ENCODE assay signal across 28 cellular contexts in genomic region chr7:70060298-70061068, GRCh38.
DNase-seq lines count a peak whose midpoint lies in the region; ATAC-seq and TF ChIP-seq lines count a peak whose summit lies in the region.
"Had no signal": no experiment of that assay in that cellular context is flagged by ENCODE, and none has a peak within 500 bp of the region (broad histone marks: within the 10 kb centered on the region; RNA-seq: fewer than 3 reads in every experiment).

No MANE protein-coding gene starts in this region.

- H2AFZ ChIP-seq in GM23338 = no peak overlapping the region
- H2AFZ ChIP-seq: GM23248 had no signal

- H3K36me3 ChIP-seq in GM23338 (ENCODE audit: insufficient read depth) = no peaks in the 10 kb centered on the region
- H3K36me3 ChIP-seq in naive thymus-derived CD4-positive, alpha-beta T cell (ENCODE audit: control insufficient read depth in 2 of 3, insufficient read depth in 3 of 3, low read length in 3 of 3) = no peaks in the 10 kb centered on the region

- no peaks in the 10 kb centered on the region for H3K27me3 ChIP-seq in GM23338 (ENCODE audit: insufficient read depth)
- no peaks in the 10 kb centered on the region for H3K27me3 ChIP-seq in naive thymus-derived CD4-positive, alpha-beta T cell (ENCODE audit: control insufficient read depth in 2 of 2, insufficient read depth in 2 of 2, low read length in 2 of 2)
- H3K27me3 ChIP-seq: testis had no signal

- DNase-seq in GM23338 (ENCODE audit: low spot score) (peak; percentile 82), NCI-H69 (lab: John Stamatoyannopoulos, UW) (peak; percentile 53), head of caudate nucleus (peak in 23 of 42 donors; percentile 8 to 64 (median 24)), retina (no peak)
- DNase-seq in naive thymus-derived CD4-positive, alpha-beta T cell = no peak
- no peak for DNase-seq in activated CD8-positive, alpha-beta memory T cell treated with anti-CD3 and anti-CD28 coated beads, Interleukin-2, amount 50 U/mL, for 48 hours
- no peak for DNase-seq in activated T-helper 2 cell treated with anti-CD3 and anti-CD28 coated beads, Interferon-gamma antibody, Interleukin-2, Interleukin-4, amounts not matched to agents 10 μg/mL and 5 μg/mL and 100 μg/mL, durations not matched to agents 14 hours and 24 hours and 36 hours (ENCODE audit: low spot score)
- DNase-seq in stimulated activated CD4-positive, alpha-beta T cell treated with anti-CD3 and anti-CD28 coated beads, Interleukin-4, amount 100 ng/mL, for 24 hours = no peak
- DNase-seq: activated CD4-positive, alpha-beta T cell treated with anti-CD3 and anti-CD28 coated beads for 4 hours; activated CD8-positive, alpha-beta memory T cell treated with anti-CD3 and anti-CD28 coated beads for 24 hours; activated effector memory CD4-positive, alpha-beta T cell treated with anti-CD3 and anti-CD28 coated beads, Interleukin-2, amount 50 U/mL, for 16 hours; activated naive CD8-positive, alpha-beta T cell treated with anti-CD3 and anti-CD28 coated beads, Interleukin-2, amount 10 ng/mL, durations not matched to agents 7 days and 5 days; activated T-cell treated with anti-CD3 and anti-CD28 coated beads, Interleukin-2, amount 50 U/mL, for 1 hour; aorta; COR-L47; effector memory CD4-positive, alpha-beta T cell; GM23248; KBM-7; NCI-H1105; NCI-H187; NCI-H2171; NCI-H510A; SHP77 treated with DMSO at 0.1 percent for 48 hours; stimulated activated naive CD8-positive, alpha-beta T cell treated with anti-CD3 and anti-CD28 coated beads, Interleukin-15, Interleukin-2, amounts not matched to agents 100 U/mL and 50 U/mL, for 24 hours; T-helper 9 cell; testis had no signal

- no peaks in the 10 kb centered on the region for H3K79me2 ChIP-seq in GM23338 (replicated peaks; ENCODE audit: insufficient read depth)

- no peaks in the 10 kb centered on the region for H3F3A ChIP-seq in GM23338 (replicated peaks; ENCODE audit: low read depth)

- H4K20me1 ChIP-seq in GM23338 (replicated peaks; ENCODE audit: insufficient read depth) = no peaks in the 10 kb centered on the region

- H3K9me3 ChIP-seq in naive thymus-derived CD4-positive, alpha-beta T cell (ENCODE audit: control insufficient read depth in 2 of 3, low read length in 3 of 3) = no peaks in the 10 kb centered on the region
- H3K9me3 ChIP-seq: testis had no signal

- H3K4me1 ChIP-seq in GM23338 (ENCODE audit: insufficient read depth) = 0 out of 2 replicates have a peak, but pooled peaks cover 6% of the 10 kb centered on the region
- H3K4me1 ChIP-seq in naive thymus-derived CD4-positive, alpha-beta T cell (ENCODE audit: control insufficient read depth in 2 of 2, insufficient read depth in 2 of 2, low read length in 2 of 2) = no peaks in the 10 kb centered on the region
- H3K4me1 ChIP-seq: testis had no signal

- intact Hi-C loops in head of caudate nucleus (cut with DNase I) = no loop called here
- intact Hi-C loops in naive thymus-derived CD4-positive, alpha-beta T cell (cut with micrococcal nuclease) = no loop called here
- intact Hi-C loops in activated T-helper 2 cell treated with anti-CD3 and anti-CD28 coated beads, Interferon-gamma antibody, Interleukin-2, Interleukin-4, amounts not matched to agents 10 μg/mL and 5 μg/mL and 100 μg/mL, durations not matched to agents 14 hours and 24 hours and 36 hours (cut with micrococcal nuclease) = no loop called here

- H3K4me2 ChIP-seq in GM23338 = 0 out of 2 replicates have a peak overlapping the region, but pooled peaks have one; percentile 4

- no peaks in the 10 kb centered on the region for H3K9me3 Mint-ChIP-seq in GM23338
- H3K9me3 Mint-ChIP-seq in naive thymus-derived CD4-positive, alpha-beta T cell = peaks cover 0 to 6% (median 0%) of the 10 kb centered on the region in 11 donors
- H3K9me3 Mint-ChIP-seq in activated T-helper 2 cell treated with anti-CD3 and anti-CD28 coated beads, Interferon-gamma antibody, Interleukin-2, Interleukin-4, amounts not matched to agents 10 μg/mL and 5 μg/mL and 100 μg/mL, durations not matched to agents 14 hours and 24 hours and 36 hours = no peaks in the 10 kb centered on the region
- H3K9me3 Mint-ChIP-seq: activated naive CD8-positive, alpha-beta T cell treated with anti-CD3 and anti-CD28 coated beads, Interleukin-2, amount 10 ng/mL, durations not matched to agents 7 days and 5 days had no signal

- CTCF ChIA-PET in naive thymus-derived CD4-positive, alpha-beta T cell (lab: Charles Lee) = no interaction called here

- no peak overlapping the region for H3K4me3 ChIP-seq in GM23338
- no peak overlapping the region for H3K4me3 ChIP-seq in naive thymus-derived CD4-positive, alpha-beta T cell (ENCODE audit: low read length)
- H3K4me3 ChIP-seq: GM23248, lung, testis had no signal

- ATAC-seq in GM23338 = peak; percentile 98
- ATAC-seq in naive thymus-derived CD4-positive, alpha-beta T cell = peak; percentile 55
- ATAC-seq: stimulated activated naive CD8-positive, alpha-beta T cell treated with anti-CD3 and anti-CD28 coated beads, Interleukin-15, Interleukin-2, amounts not matched to agents 100 U/mL and 50 U/mL, for 24 hours had no signal

- no peaks in the 10 kb centered on the region for H3K36me3 Mint-ChIP-seq in GM23338 (ENCODE audit: low read depth)
- H3K36me3 Mint-ChIP-seq in naive thymus-derived CD4-positive, alpha-beta T cell = no peaks in the 10 kb centered on the region
- no peaks in the 10 kb centered on the region for H3K36me3 Mint-ChIP-seq in activated T-helper 2 cell treated with anti-CD3 and anti-CD28 coated beads, Interferon-gamma antibody, Interleukin-2, Interleukin-4, amounts not matched to agents 10 μg/mL and 5 μg/mL and 100 μg/mL, durations not matched to agents 14 hours and 24 hours and 36 hours (ENCODE audit: low read depth)
- H3K36me3 Mint-ChIP-seq: activated naive CD8-positive, alpha-beta T cell treated with anti-CD3 and anti-CD28 coated beads, Interleukin-2, amount 10 ng/mL, durations not matched to agents 7 days and 5 days had no signal

- no peak for TF ChIP-seq CTCF in GM23338 (conservative IDR thresholded peaks at IDR 0.05; ENCODE audit: low read depth in 2 of 2)

- no peak overlapping the region for H3K4me3 Mint-ChIP-seq in GM23338
- H3K4me3 Mint-ChIP-seq in naive thymus-derived CD4-positive, alpha-beta T cell = no peak overlapping the region
- no peak overlapping the region for H3K4me3 Mint-ChIP-seq in activated T-helper 2 cell treated with anti-CD3 and anti-CD28 coated beads, Interferon-gamma antibody, Interleukin-2, Interleukin-4, amounts not matched to agents 10 μg/mL and 5 μg/mL and 100 μg/mL, durations not matched to agents 14 hours and 24 hours and 36 hours (ENCODE audit: low read depth)
- H3K4me3 Mint-ChIP-seq: activated naive CD8-positive, alpha-beta T cell treated with anti-CD3 and anti-CD28 coated beads, Interleukin-2, amount 10 ng/mL, durations not matched to agents 7 days and 5 days had no signal

- H3K27ac ChIP-seq in GM23338 (ENCODE audit: low read depth) = no peak overlapping the region
- H3K27ac ChIP-seq in naive thymus-derived CD4-positive, alpha-beta T cell (ENCODE audit: low read depth, low read length) = no peak overlapping the region
- H3K27ac ChIP-seq: C4-2B, GM23248, testis had no signal

- peaks cover 17% of the 10 kb centered on the region for H3K4me1 Mint-ChIP-seq in GM23338
- H3K4me1 Mint-ChIP-seq in naive thymus-derived CD4-positive, alpha-beta T cell = peaks cover 0 to 8% (median 0%) of the 10 kb centered on the region in 7 donors
- H3K4me1 Mint-ChIP-seq in activated T-helper 2 cell treated with anti-CD3 and anti-CD28 coated beads, Interferon-gamma antibody, Interleukin-2, Interleukin-4, amounts not matched to agents 10 μg/mL and 5 μg/mL and 100 μg/mL, durations not matched to agents 14 hours and 24 hours and 36 hours (ENCODE audit: low read depth) = no peaks in the 10 kb centered on the region
- H3K4me1 Mint-ChIP-seq: activated naive CD8-positive, alpha-beta T cell treated with anti-CD3 and anti-CD28 coated beads, Interleukin-2, amount 10 ng/mL, durations not matched to agents 7 days and 5 days had no signal

- peaks cover 2% of the 10 kb centered on the region for H3K27me3 Mint-ChIP-seq in GM23338 (ENCODE audit: insufficient read depth, low read depth, poor library complexity)
- H3K27me3 Mint-ChIP-seq in naive thymus-derived CD4-positive, alpha-beta T cell = no peaks in the 10 kb centered on the region
- H3K27me3 Mint-ChIP-seq in activated T-helper 2 cell treated with anti-CD3 and anti-CD28 coated beads, Interferon-gamma antibody, Interleukin-2, Interleukin-4, amounts not matched to agents 10 μg/mL and 5 μg/mL and 100 μg/mL, durations not matched to agents 14 hours and 24 hours and 36 hours (ENCODE audit: low read depth) = no peaks in the 10 kb centered on the region

- POLR2A ChIA-PET in naive thymus-derived CD4-positive, alpha-beta T cell (lab: Charles Lee) = no interaction called here

- peak overlapping the region; percentile 73; the same call in 1 of the 2 replicates for H3K27ac Mint-ChIP-seq in GM23338
- no peak overlapping the region for H3K27ac Mint-ChIP-seq in naive thymus-derived CD4-positive, alpha-beta T cell
- no peak overlapping the region for H3K27ac Mint-ChIP-seq in activated T-helper 2 cell treated with anti-CD3 and anti-CD28 coated beads, Interferon-gamma antibody, Interleukin-2, Interleukin-4, amounts not matched to agents 10 μg/mL and 5 μg/mL and 100 μg/mL, durations not matched to agents 14 hours and 24 hours and 36 hours
- H3K27ac Mint-ChIP-seq: activated naive CD8-positive, alpha-beta T cell treated with anti-CD3 and anti-CD28 coated beads, Interleukin-2, amount 10 ng/mL, durations not matched to agents 7 days and 5 days had no signal

- no peaks in the 10 kb centered on the region for H3K9me2 ChIP-seq in GM23338 (ENCODE audit: insufficient read depth)

TF ChIP-seq in GM23338, 12 proteins besides CTCF, POLR2A, EP300 and RAD21:
- no peak for TF ChIP-seq STAT1 (IDR thresholded peaks at IDR 0.05; ENCODE audit: unreplicated experiment)
- no peak for TF ChIP-seq EZH2phosphoT487 (IDR thresholded peaks at IDR 0.05; ENCODE audit: unreplicated experiment)
- TF ChIP-seq ZNF114 (CRISPR knock-in tag; IDR thresholded peaks at IDR 0.05) = no peak
- TF ChIP-seq NANOG (IDR thresholded peaks at IDR 0.05; ENCODE audit: borderline replicate concordance) = no peak
- TF ChIP-seq EZH2 (IDR thresholded peaks at IDR 0.05; ENCODE audit: low read depth, unreplicated experiment) = no peak
- no peak for TF ChIP-seq CREB1 (CRISPR knock-in tag; IDR thresholded peaks at IDR 0.05; ENCODE audit: low read depth)
- no peak for TF ChIP-seq ETS1 (IDR thresholded peaks at IDR 0.05)
TF ChIP-seq in GM23338: peak in this region for 0.

Comparison
In these comparisons a context has a peak if more than half of its experiments do, and no peak if none do; other contexts are left out.
1. DNase-seq: peak in GM23338 (single experiment), NCI-H69 (single experiment) and head of caudate nucleus (23 of 42); none in naive thymus-derived CD4-positive, alpha-beta T cell (0 of 9), retina (single experiment), activated CD8-positive, alpha-beta memory T cell treated with anti-CD3 and anti-CD28 coated beads, Interleukin-2, amount 50 U/mL, for 48 hours (single experiment), activated T-helper 2 cell treated with anti-CD3 and anti-CD28 coated beads, Interferon-gamma antibody, Interleukin-2, Interleukin-4, amounts not matched to agents 10 μg/mL and 5 μg/mL and 100 μg/mL, durations not matched to agents 14 hours and 24 hours and 36 hours (single experiment) and stimulated activated CD4-positive, alpha-beta T cell treated with anti-CD3 and anti-CD28 coated beads, Interleukin-4, amount 100 ng/mL, for 24 hours (single experiment).